Comparison of ENCODE assay signal across 1 cellular context in genomic region chr1:66705100-66705499, GRCh38.
TF ChIP-seq lines count a peak whose summit lies in the region.

No MANE protein-coding gene starts in this region.

TF ChIP-seq in HepG2, 621 proteins besides CTCF, POLR2A, EP300 and RAD21 (continued from another document):
- no peak for TF ChIP-seq GATA4 (IDR thresholded peaks at IDR 0.05; ENCODE audit: borderline replicate concordance, low read depth)
